ENCODE assay signal across 22 cellular contexts in genomic region chr20:10641467-10641866, GRCh38. TPM values are rescaled to one million over a fixed set of nuclear protein-coding genes. Genes with fewer than 3 reads are reported as not detected.
DNase-seq lines count a peak whose midpoint lies in the region; ATAC-seq, FAIRE-seq and TF ChIP-seq lines count a peak whose summit lies in the region.
"Had no signal": no experiment of that assay in that cellular context is flagged by ENCODE, and none has a peak within 500 bp of the region (broad histone marks: within the 10 kb centered on the region; RNA-seq: fewer than 3 reads in every experiment).

No MANE protein-coding gene starts in this region.

- no peaks in the 10 kb centered on the region; the same call in 1 of the 2 replicates for H3K4me1 ChIP-seq in HEK293 (ENCODE audit: control insufficient read depth, insufficient read depth, low read length)

- no peak overlapping the region for H3K27ac ChIP-seq in HEK293 (ENCODE audit: extremely low read depth, low read depth, low read length)

- H3K27me3 Mint-ChIP-seq in chondrocyte (ENCODE audit: low read depth) (no peaks in the 10 kb centered on the region), nephron (ENCODE audit: low read depth) (no peaks in the 10 kb centered on the region)
- peaks cover 2% of the 10 kb centered on the region for H3K27me3 Mint-ChIP-seq in activated CD8-positive, alpha-beta memory T cell treated with anti-CD3 and anti-CD28 coated beads, Interleukin-2, amount 10 ng/mL, durations not matched to agents 7 days and 5 days
- H3K27me3 Mint-ChIP-seq: CD8-positive, alpha-beta memory T cell had no signal

- no peaks in the 10 kb centered on the region for H3K9me3 ChIP-seq in HEK293 (ENCODE audit: control insufficient read depth, insufficient read depth, low read depth, low read length)
- H3K9me3 ChIP-seq: MG63, Peyer's patch had no signal

- H3K9me3 Mint-ChIP-seq in chondrocyte (ENCODE audit: low read depth) (no peaks in the 10 kb centered on the region), nephron (no peaks in the 10 kb centered on the region)
- H3K9me3 Mint-ChIP-seq in activated CD8-positive, alpha-beta memory T cell treated with anti-CD3 and anti-CD28 coated beads, Interleukin-2, amount 10 ng/mL, durations not matched to agents 7 days and 5 days (ENCODE audit: low read depth) = no peaks in the 10 kb centered on the region
- H3K9me3 Mint-ChIP-seq: CD8-positive, alpha-beta memory T cell had no signal

- TF ChIP-seq CTCF in HEK293 (tag by site-specific recombination; IDR thresholded peaks at IDR 0.05) (no peak), chondrocyte (IDR thresholded peaks at IDR 0.05) (no peak), nephron (IDR thresholded peaks at IDR 0.05; ENCODE audit: unreplicated experiment in 3 of 3) (no peak)

- H3K27ac Mint-ChIP-seq in chondrocyte (ENCODE audit: unreplicated experiment) (peak overlapping the region; percentile 90), nephron (peak overlapping the region in 2 of 3 experiments; percentile 19 to 82)
- H3K27ac Mint-ChIP-seq in activated CD8-positive, alpha-beta memory T cell treated with anti-CD3 and anti-CD28 coated beads, Interleukin-2, amount 10 ng/mL, durations not matched to agents 7 days and 5 days = no peak overlapping the region

- DNase-seq in chondrocyte (ENCODE audit: low spot score) (no peak), urothelium cell line (ENCODE audit: low spot score) (no peak), NCI-H82 (lab: John Stamatoyannopoulos, UW) (no peak)
- no peak for DNase-seq in activated CD8-positive, alpha-beta memory T cell treated with anti-CD3 and anti-CD28 coated beads, Interleukin-2, amount 10 ng/mL, durations not matched to agents 7 days and 5 days
- DNase-seq: C1 segment of cervical spinal cord; CD8-positive, alpha-beta memory T cell; H7; Kasumi-1; MG63; NCI-H1048; NCI-H1436; NCI-H1930; NCI-H2171; NCI-H446; NCI-H526 treated with DMSO at 0.1 percent for 48 hours; Peyer's patch; Right ventricle myocardium superior had no signal

- H3K4me3 ChIP-seq in HEK293 (ENCODE audit: low read depth, low read length) = no peak overlapping the region
- H3K4me3 ChIP-seq: MG63, Peyer's patch had no signal

- H3K36me3 Mint-ChIP-seq in chondrocyte (ENCODE audit: low read depth) (peaks cover 76% of the 10 kb centered on the region), nephron (ENCODE audit: low read depth) (peaks cover 91% of the 10 kb centered on the region)
- H3K36me3 Mint-ChIP-seq in activated CD8-positive, alpha-beta memory T cell treated with anti-CD3 and anti-CD28 coated beads, Interleukin-2, amount 10 ng/mL, durations not matched to agents 7 days and 5 days = peaks cover 1% of the 10 kb centered on the region
- H3K36me3 Mint-ChIP-seq: CD8-positive, alpha-beta memory T cell had no signal

- H3K4me3 Mint-ChIP-seq in chondrocyte (ENCODE audit: unreplicated experiment) = no peak overlapping the region
- H3K4me3 Mint-ChIP-seq in nephron = no peak overlapping the region
- H3K4me3 Mint-ChIP-seq in activated CD8-positive, alpha-beta memory T cell treated with anti-CD3 and anti-CD28 coated beads, Interleukin-2, amount 10 ng/mL, durations not matched to agents 7 days and 5 days = no peak overlapping the region
- H3K4me3 Mint-ChIP-seq: CD8-positive, alpha-beta memory T cell had no signal

- peaks cover 27 to 95% of the 10 kb centered on the region in 2 experiments for H3K36me3 ChIP-seq in HEK293 (ENCODE audit: control insufficient read depth in 2 of 2, insufficient read depth in 1 of 2, low read length in 2 of 2)

- peaks cover 97% of the 10 kb centered on the region for H3K4me1 Mint-ChIP-seq in chondrocyte (ENCODE audit: low read depth)
- peaks cover 67% of the 10 kb centered on the region for H3K4me1 Mint-ChIP-seq in nephron
- peaks cover 11% of the 10 kb centered on the region for H3K4me1 Mint-ChIP-seq in activated CD8-positive, alpha-beta memory T cell treated with anti-CD3 and anti-CD28 coated beads, Interleukin-2, amount 10 ng/mL, durations not matched to agents 7 days and 5 days

- CTCF ChIA-PET in HEK293 (lab: Yijun Ruan, JAX) = interaction anchor here (0.9 to 1.1 kb wide), 2 partner anchors 89 to 663 kb away, joined by 3 to 4 read pairs; no protein-coding TSS in a partner anchor
- CTCF ChIA-PET in activated CD8-positive, alpha-beta memory T cell treated with anti-CD3 and anti-CD28 coated beads, Interleukin-2, amount 10 ng/mL, durations not matched to agents 7 days and 5 days (lab: Charles Lee) = no interaction called here

- peak; percentile 50 for FAIRE-seq in urothelium cell line (lab: Jason Lieb, UNC)
- FAIRE-seq: D721Med had no signal

- ATAC-seq in HG03469 (IDR thresholded peaks at IDR 0.05; ENCODE audit: unreplicated experiment) = no peak
- ATAC-seq in activated CD8-positive, alpha-beta memory T cell treated with anti-CD3 and anti-CD28 coated beads, Interleukin-2, amount 10 ng/mL, durations not matched to agents 7 days and 5 days = no peak

- POLR2A ChIA-PET in HEK293 (lab: Yijun Ruan, JAX) = no interaction called here

TF ChIP-seq in HEK293, 187 proteins besides CTCF, POLR2A, EP300 and RAD21:
- no peak for TF ChIP-seq ZNF146 (tag by site-specific recombination; IDR thresholded peaks at IDR 0.05)
- no peak for TF ChIP-seq ZIC2 (tag by site-specific recombination; IDR thresholded peaks at IDR 0.05)
- no peak for TF ChIP-seq RBAK (tag by site-specific recombination; IDR thresholded peaks at IDR 0.05)
- TF ChIP-seq ZBTB20 (tag by site-specific recombination; IDR thresholded peaks at IDR 0.05) = no peak
- peak; percentile 31; the same call in 1 of the 2 replicates for TF ChIP-seq ATF2 (tag by site-specific recombination; IDR thresholded peaks at IDR 0.05; ENCODE audit: low read depth)

RNA-seq across cellular contexts. Expression of gene JAG1, which starts 32.3 kb away (rescaled TPM):
- total RNA-seq in chondrocyte = 161 to 510 TPM (median 505 TPM) in 3 replicates
- under 1 TPM; 0.15 to 0.54 TPM for total RNA-seq in activated CD8-positive, alpha-beta memory T cell treated with anti-CD3 and anti-CD28 coated beads, Interleukin-2, amount 10 ng/mL, durations not matched to agents 7 days and 5 days
- total RNA-seq: G401 had no signal

Comparison
In these comparisons a context has a peak if more than half of its experiments do, and no peak if none do; other contexts are left out.
1. RNA of gene JAG1, which starts 32.3 kb away (total RNA-seq): 161 to 510 TPM in chondrocyte; 0.15 to 0.54 TPM in activated CD8-positive, alpha-beta memory T cell treated with anti-CD3 and anti-CD28 coated beads, Interleukin-2, amount 10 ng/mL, durations not matched to agents 7 days and 5 days; every median in the first group is over 100 times any median in the second.